12 cellular contexts compared by ENCODE assay signal in genomic region chr9:82466616-82467251, GRCh38.
DNase-seq lines count a peak whose midpoint lies in the region; ATAC-seq, FAIRE-seq and TF ChIP-seq lines count a peak whose summit lies in the region.
"Had no signal": no experiment of that assay in that cellular context is flagged by ENCODE, and none has a peak within 500 bp of the region (broad histone marks: within the 10 kb centered on the region; RNA-seq: fewer than 3 reads in every experiment).

No MANE protein-coding gene starts in this region.

- no peak for TF ChIP-seq POLR2A in HepG2 (IDR thresholded peaks at IDR 0.05; ENCODE audit: insufficient read depth in 1 of 2, low read depth in 2 of 2, low read length in 2 of 2)
- TF ChIP-seq POLR2A in gastroesophageal sphincter (IDR thresholded peaks at IDR 0.05): no peak

- no peak overlapping the region for H3K9ac ChIP-seq in HepG2 (ENCODE audit: insufficient read depth, low read depth, low read length)

- FAIRE-seq in bronchial epithelial cell (lab: Jason Lieb, UNC): no peak
- FAIRE-seq in HepG2 (lab: Jason Lieb, UNC): no peak

- no TSS peak for BruUV-seq in A673 (replicated peaks; lab: Mats Ljungman, UMichigan)
- BruUV-seq in HepG2 (replicated peaks; lab: Mats Ljungman, UMichigan): no TSS peak

- no peak overlapping the region for H3K4me2 ChIP-seq in HepG2 (ENCODE audit: low read depth, low read length)

- H4K20me1 ChIP-seq in HepG2 (ENCODE audit: insufficient read depth, low read length): no peaks in the 10 kb centered on the region

- H2AFZ ChIP-seq in HepG2 (ENCODE audit: low read length): no peak overlapping the region

- H3K27me3 ChIP-seq in A673 (replicated peaks; ENCODE audit: insufficient read depth, low read depth, low read length, poor library complexity): no peaks in the 10 kb centered on the region
- H3K27me3 ChIP-seq in bronchial epithelial cell (ENCODE audit: control insufficient read depth, insufficient read depth, low read length): no peaks in the 10 kb centered on the region
- no peaks in the 10 kb centered on the region for H3K27me3 ChIP-seq in HepG2 (ENCODE audit: control insufficient read depth in 1 of 2, insufficient read depth in 2 of 2, low read length in 2 of 2)
- H3K27me3 ChIP-seq in gastroesophageal sphincter: no peaks in the 10 kb centered on the region
- H3K27me3 ChIP-seq in MG63: no peaks in the 10 kb centered on the region

- POLR2A ChIA-PET in A673 (lab: Charles Lee; ENCODE audit: low non-redundant PET): no interaction called here
- POLR2A ChIA-PET in HepG2 (lab: Yijun Ruan, JAX): no interaction called here

- ATAC-seq in HepG2 (peak; percentile 92), gastroesophageal sphincter (no peak)

- no peaks in the 10 kb centered on the region for H3K36me3 ChIP-seq in A673 (ENCODE audit: insufficient read depth, low read length, poor library complexity, severe bottlenecking)
- H3K36me3 ChIP-seq in bronchial epithelial cell (ENCODE audit: control insufficient read depth, insufficient read depth, low read length): no peaks in the 10 kb centered on the region
- H3K36me3 ChIP-seq in HepG2 (replicated peaks in 1 of 2; ENCODE audit: control insufficient read depth in 1 of 2, insufficient read depth in 2 of 2, low read length in 2 of 2): no peaks in the 10 kb centered on the region
- H3K36me3 ChIP-seq in gastroesophageal sphincter: no peaks in the 10 kb centered on the region
- H3K36me3 ChIP-seq in MG63: no peaks in the 10 kb centered on the region

- in situ Hi-C loops in HepG2 (cut with HindIII; ENCODE audit: extremely low pct_ligation_motif_present, low pct_unique_long_range_greater_than_20kb): no loop called here

- TF ChIP-seq EP300 in HepG2 (IDR thresholded peaks at IDR 0.05; ENCODE audit: low read depth in 2 of 2, low read length in 2 of 2): no peak
- no peak for TF ChIP-seq EP300 in HepG2 (CRISPR knock-in tag; IDR thresholded peaks at IDR 0.05; ENCODE audit: borderline replicate concordance)
- no peak for TF ChIP-seq EP300 in gastroesophageal sphincter (IDR thresholded peaks at IDR 0.05)

- no peaks in the 10 kb centered on the region for H3K79me2 ChIP-seq in HepG2 (ENCODE audit: insufficient read depth, low read length)

- no peak for TF ChIP-seq RAD21 in HepG2 (CRISPR knock-in tag; IDR thresholded peaks at IDR 0.05)

- H3K27ac ChIP-seq in A673 (ENCODE audit: low read depth, low read length, poor library complexity, severe bottlenecking) (no peak overlapping the region), HepG2 (ENCODE audit: extremely low read length, insufficient read depth, low read length) (no peak overlapping the region), gastroesophageal sphincter (no peak overlapping the region)

- H3K4me1 ChIP-seq in A673 (ENCODE audit: insufficient read depth, low read length, poor library complexity, severe bottlenecking) (no peaks in the 10 kb centered on the region), HepG2 (ENCODE audit: insufficient read depth, low read length) (no peaks in the 10 kb centered on the region), gastroesophageal sphincter (no peaks in the 10 kb centered on the region)

- peak; percentile 44 for TF ChIP-seq CTCF in A673 (conservative IDR thresholded peaks at IDR 0.05; ENCODE audit: low read depth, low read length)
- peak; percentile 13 for TF ChIP-seq CTCF in bronchial epithelial cell (IDR thresholded peaks at IDR 0.05; ENCODE audit: insufficient read depth, low read length, severe bottlenecking)
- peak; percentile 73 for TF ChIP-seq CTCF in HepG2 (CRISPR knock-in tag; IDR thresholded peaks at IDR 0.05)
- peak in 1 of 4 experiments; percentile 29 for TF ChIP-seq CTCF in gastroesophageal sphincter (IDR thresholded peaks at IDR 0.05)

- intact Hi-C loops in A673 (cut with micrococcal nuclease; ENCODE audit: unreplicated experiment): no loop called here
- intact Hi-C loops in HepG2 (cut with micrococcal nuclease; ENCODE audit: unreplicated experiment): no loop called here

- CTCF ChIA-PET in A673 (lab: Charles Lee) (no interaction called here), HepG2 (lab: Yijun Ruan, JAX; ENCODE audit: low intra/inter-chr PET ratio, low total read pairs) (no interaction called here)

- H3K4me3 ChIP-seq in A673 (ENCODE audit: low read depth, low read length, poor library complexity, severe bottlenecking) (no peak overlapping the region), bronchial epithelial cell (ENCODE audit: low read depth, low read length) (no peak overlapping the region), HepG2 (replicated peaks in 1 of 3; ENCODE audit: insufficient read depth in 1 of 3, low read depth in 2 of 3, low read length in 3 of 3) (no peak overlapping the region), gastroesophageal sphincter (no peak overlapping the region), MG63 (no peak overlapping the region)

- DNase-seq in A673 (ENCODE audit: low spot score): peak; percentile 24
- DNase-seq in HT-29 (ENCODE audit: low spot score): peak; percentile 24
- DNase-seq in bronchial epithelial cell (ENCODE audit: low read depth): no peak
- peak; percentile 13 for DNase-seq in HepG2 (ENCODE audit: low spot score)
- no peak for DNase-seq in NCI-H1092 treated with DMSO at 0.1 percent for 48 hours (lab: John Stamatoyannopoulos, UW)
- no peak for DNase-seq in stimulated activated CD4-positive, alpha-beta T cell treated with anti-CD3 and anti-CD28 coated beads, Interleukin-2, amount 100 ng/mL, for 48 hours
- DNase-seq in MG63: no peak
- DNase-seq: CD4-positive, CD25-positive, alpha-beta regulatory T cell; effector memory CD4-positive, alpha-beta T cell; GOT3; NCI-H1930 had no signal

- WGBS in HepG2 (ENCODE audit: low lambda C conversion rate): 37% methylated on average over 11 of the region's 11 CpGs
- WGBS in gastroesophageal sphincter (ENCODE audit: low coverage in 1 of 2), 2 donors: 60 to 79% methylated on average over 8 to 9 of the region's 11 CpGs

- peaks cover 6% of the 10 kb centered on the region for H3K9me3 ChIP-seq in A673 (ENCODE audit: low read depth, low read length, poor library complexity, severe bottlenecking)
- H3K9me3 ChIP-seq in HepG2 (ENCODE audit: low read length): no peaks in the 10 kb centered on the region
- H3K9me3 ChIP-seq in gastroesophageal sphincter: no peaks in the 10 kb centered on the region
- H3K9me3 ChIP-seq in MG63: no peaks in the 10 kb centered on the region

TF ChIP-seq in HepG2, 621 proteins besides CTCF, POLR2A, EP300 and RAD21 (continues in another document):
- TF ChIP-seq HNF1B (CRISPR knock-in tag; IDR thresholded peaks at IDR 0.05) (0 out of 2 replicates have a peak, but pooled peaks have one; percentile 21), FOXC1 (CRISPR knock-in tag; IDR thresholded peaks at IDR 0.05; ENCODE audit: borderline replicate concordance) (no peak), FIP1L1 (IDR thresholded peaks at IDR 0.05; ENCODE audit: borderline replicate concordance, insufficient read depth, low read depth, low read length) (no peak), NFATC3 (CRISPR knock-in tag; IDR thresholded peaks at IDR 0.05) (no peak), ZHX2 (IDR thresholded peaks at IDR 0.05; ENCODE audit: low read depth) (no peak), ZHX2 (CRISPR knock-in tag; IDR thresholded peaks at IDR 0.05; ENCODE audit: borderline replicate concordance) (no peak)

Comparison
In these comparisons a context has a peak if more than half of its experiments do, and no peak if none do; other contexts are left out.
1. DNase-seq: peak in A673 (single experiment), HT-29 (single experiment) and HepG2 (single experiment); none in bronchial epithelial cell (single experiment), NCI-H1092 treated with DMSO at 0.1 percent for 48 hours (single experiment), stimulated activated CD4-positive, alpha-beta T cell treated with anti-CD3 and anti-CD28 coated beads, Interleukin-2, amount 100 ng/mL, for 48 hours (0 of 2) and MG63 (single experiment).